ENCODE assay signal across 1 cellular context in the genomic region with DNA sequence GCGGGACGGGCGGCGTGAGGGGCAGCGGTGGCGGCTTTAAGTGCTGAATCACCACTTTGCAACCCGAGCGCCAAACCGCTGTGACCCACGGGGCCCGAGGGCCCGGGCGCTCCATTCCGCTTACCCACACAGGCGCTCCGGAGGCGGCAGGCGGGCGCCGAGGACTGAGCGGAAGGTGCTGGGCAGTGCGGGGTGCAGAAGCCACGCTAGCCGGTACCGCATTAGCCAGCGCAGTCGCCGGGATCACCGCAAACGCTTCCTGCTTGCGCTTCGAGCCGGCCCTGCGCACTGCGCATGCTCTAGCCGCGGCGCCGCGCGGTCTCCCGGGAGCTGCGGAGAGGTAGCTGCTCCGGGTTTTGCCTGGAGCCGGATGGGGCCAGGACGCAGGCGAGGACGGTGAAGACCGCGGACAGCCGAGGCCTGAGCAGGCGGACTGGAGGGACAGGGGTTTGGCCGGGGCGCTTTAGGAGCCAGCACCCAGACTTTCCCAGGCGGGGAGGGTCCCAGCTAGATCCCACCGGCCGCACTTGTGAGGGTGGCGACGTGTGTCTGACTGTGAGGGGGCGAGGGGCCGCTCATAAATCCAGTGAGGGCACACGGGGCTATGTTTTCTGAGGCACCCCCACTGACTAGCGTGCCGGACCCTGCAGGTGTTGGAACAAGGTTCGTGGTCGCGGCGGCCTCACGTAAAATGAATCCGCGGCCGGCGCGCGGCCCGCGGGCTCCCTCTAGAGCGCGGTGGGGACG.
TF ChIP-seq lines count a peak whose summit lies in the region.

Gene IDE (minus strand): TSS at position 296 of the 747 bp plus-strand sequence. CDS start 74 bp downstream, at position 222.

TF ChIP-seq in K562, 482 proteins besides CTCF, POLR2A, EP300 and RAD21 (continued from another document and continues in another):
- TF ChIP-seq TEAD4 (IDR thresholded peaks at IDR 0.05; ENCODE audit: low read length) (no peak), TEAD4 (CRISPR knock-in tag; IDR thresholded peaks at IDR 0.05; ENCODE audit: borderline replicate concordance) (no peak), ZNF518B (CRISPR knock-in tag; IDR thresholded peaks at IDR 0.05) (no peak), CBX2 (IDR thresholded peaks at IDR 0.05; ENCODE audit: insufficient read depth, low read length, poor library complexity, severe bottlenecking) (no peak), SRSF3 (IDR thresholded peaks at IDR 0.05; ENCODE audit: insufficient read depth, low read length) (no peak), CBX1 (IDR thresholded peaks at IDR 0.05; ENCODE audit: low read depth) (no peak), SMAD3 (CRISPR knock-in tag; conservative IDR thresholded peaks at IDR 0.05) (no peak), ZBTB8A (IDR thresholded peaks at IDR 0.05; ENCODE audit: partially characterized antibody) (no peak), ZKSCAN3 (CRISPR knock-in tag; IDR thresholded peaks at IDR 0.05) (no peak), E2F1 (CRISPR knock-in tag; IDR thresholded peaks at IDR 0.05) (peak; percentile 67; the same call in 1 of the 2 replicates), DPF2 (IDR thresholded peaks at IDR 0.05) (no peak), RCOR1 (IDR thresholded peaks at IDR 0.05; ENCODE audit: borderline replicate concordance in 1 of 2, low read depth in 2 of 2, low read length in 2 of 2) (no peak), POLR2G (IDR thresholded peaks at IDR 0.05; ENCODE audit: low read depth, low read length) (peak; percentile 97), RFX5 (IDR thresholded peaks at IDR 0.05; ENCODE audit: low read depth, low read length) (no peak), SPI1 (IDR thresholded peaks at IDR 0.05; ENCODE audit: borderline replicate concordance, low read depth, low read length) (no peak), HNRNPL (IDR thresholded peaks at IDR 0.05; ENCODE audit: low read depth, low read length) (0 out of 2 replicates have a peak, but pooled peaks have one; percentile 50), ESRRA (IDR thresholded peaks at IDR 0.05; ENCODE audit: borderline replicate concordance, low read depth) (peak; percentile 8; the same call in 1 of the 2 replicates), KAT2B (IDR thresholded peaks at IDR 0.05; ENCODE audit: low read depth, low read length) (no peak), PURB (CRISPR knock-in tag; IDR thresholded peaks at IDR 0.05; ENCODE audit: low read depth) (no peak), RBFOX2 (IDR thresholded peaks at IDR 0.05; ENCODE audit: low read depth, low read length) (peak; percentile 95), HMG20B (CRISPR knock-in tag; IDR thresholded peaks at IDR 0.05) (no peak), KHSRP (IDR thresholded peaks at IDR 0.05) (no peak), CEBPG (CRISPR knock-in tag; IDR thresholded peaks at IDR 0.05) (0 out of 2 replicates have a peak, but pooled peaks have one; percentile 11), CEBPG (tag; conservative IDR thresholded peaks at IDR 0.05 in 1 of 2, IDR thresholded peaks at IDR 0.05 in 1 of 2) (no peak), PTRF (tag; IDR thresholded peaks at IDR 0.05) (no peak), SREBF2 (CRISPR knock-in tag; IDR thresholded peaks at IDR 0.05) (no peak), HIVEP1 (CRISPR knock-in tag; IDR thresholded peaks at IDR 0.05) (no peak), ZNF699 (CRISPR knock-in tag; IDR thresholded peaks at IDR 0.05; ENCODE audit: insufficient replicate concordance) (no peak), CCNT2 (IDR thresholded peaks at IDR 0.05; ENCODE audit: borderline replicate concordance, extremely low read depth, insufficient read length, low read depth, low read length) (peak; percentile 37), PYGO2 (tag; IDR thresholded peaks at IDR 0.05) (no peak), HES1 (IDR thresholded peaks at IDR 0.05; ENCODE audit: low read depth) (no peak), SMAD1 (IDR thresholded peaks at IDR 0.05; ENCODE audit: low read depth, low read length, partially characterized antibody) (no peak)
- TF ChIP-seq, protein P1, sequence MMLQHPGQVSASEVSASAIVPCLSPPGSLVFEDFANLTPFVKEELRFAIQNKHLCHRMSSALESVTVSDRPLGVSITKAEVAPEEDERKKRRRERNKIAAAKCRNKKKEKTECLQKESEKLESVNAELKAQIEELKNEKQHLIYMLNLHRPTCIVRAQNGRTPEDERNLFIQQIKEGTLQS (IDR thresholded peaks at IDR 0.05): no peak; the same call in 1 of the 2 replicates
- TF ChIP-seq, protein P1 (CRISPR knock-in tag; conservative IDR thresholded peaks at IDR 0.05): 0 out of 2 replicates have a peak, but pooled peaks have one; percentile 61
- TF ChIP-seq, protein P2, sequence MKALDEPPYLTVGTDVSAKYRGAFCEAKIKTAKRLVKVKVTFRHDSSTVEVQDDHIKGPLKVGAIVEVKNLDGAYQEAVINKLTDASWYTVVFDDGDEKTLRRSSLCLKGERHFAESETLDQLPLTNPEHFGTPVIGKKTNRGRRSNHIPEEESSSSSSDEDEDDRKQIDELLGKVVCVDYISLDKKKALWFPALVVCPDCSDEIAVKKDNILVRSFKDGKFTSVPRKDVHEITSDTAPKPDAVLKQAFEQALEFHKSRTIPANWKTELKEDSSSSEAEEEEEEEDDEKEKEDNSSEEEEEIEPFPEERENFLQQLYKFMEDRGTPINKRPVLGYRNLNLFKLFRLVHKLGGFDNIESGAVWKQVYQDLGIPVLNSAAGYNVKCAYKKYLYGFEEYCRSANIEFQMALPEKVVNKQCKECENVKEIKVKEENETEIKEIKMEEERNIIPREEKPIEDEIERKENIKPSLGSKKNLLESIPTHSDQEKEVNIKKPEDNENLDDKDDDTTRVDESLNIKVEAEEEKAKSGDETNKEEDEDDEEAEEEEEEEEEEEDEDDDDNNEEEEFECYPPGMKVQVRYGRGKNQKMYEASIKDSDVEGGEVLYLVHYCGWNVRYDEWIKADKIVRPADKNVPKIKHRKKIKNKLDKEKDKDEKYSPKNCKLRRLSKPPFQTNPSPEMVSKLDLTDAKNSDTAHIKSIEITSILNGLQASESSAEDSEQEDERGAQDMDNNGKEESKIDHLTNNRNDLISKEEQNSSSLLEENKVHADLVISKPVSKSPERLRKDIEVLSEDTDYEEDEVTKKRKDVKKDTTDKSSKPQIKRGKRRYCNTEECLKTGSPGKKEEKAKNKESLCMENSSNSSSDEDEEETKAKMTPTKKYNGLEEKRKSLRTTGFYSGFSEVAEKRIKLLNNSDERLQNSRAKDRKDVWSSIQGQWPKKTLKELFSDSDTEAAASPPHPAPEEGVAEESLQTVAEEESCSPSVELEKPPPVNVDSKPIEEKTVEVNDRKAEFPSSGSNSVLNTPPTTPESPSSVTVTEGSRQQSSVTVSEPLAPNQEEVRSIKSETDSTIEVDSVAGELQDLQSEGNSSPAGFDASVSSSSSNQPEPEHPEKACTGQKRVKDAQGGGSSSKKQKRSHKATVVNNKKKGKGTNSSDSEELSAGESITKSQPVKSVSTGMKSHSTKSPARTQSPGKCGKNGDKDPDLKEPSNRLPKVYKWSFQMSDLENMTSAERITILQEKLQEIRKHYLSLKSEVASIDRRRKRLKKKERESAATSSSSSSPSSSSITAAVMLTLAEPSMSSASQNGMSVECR (CRISPR knock-in tag; IDR thresholded peaks at IDR 0.05): peak; percentile 21; the same call in 1 of the 2 replicates
- TF ChIP-seq, protein P3, sequence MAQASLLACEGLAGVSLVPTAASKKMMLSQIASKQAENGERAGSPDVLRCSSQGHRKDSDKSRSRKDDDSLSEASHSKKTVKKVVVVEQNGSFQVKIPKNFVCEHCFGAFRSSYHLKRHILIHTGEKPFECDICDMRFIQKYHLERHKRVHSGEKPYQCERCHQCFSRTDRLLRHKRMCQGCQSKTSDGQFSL (CRISPR knock-in tag; IDR thresholded peaks at IDR 0.05): 0 out of 2 replicates have a peak, but pooled peaks have one; percentile 69
- TF ChIP-seq, protein P3 (tag; IDR thresholded peaks at IDR 0.05): no peak; a peak in 1 of 4 replicates
- TF ChIP-seq, protein P4, sequence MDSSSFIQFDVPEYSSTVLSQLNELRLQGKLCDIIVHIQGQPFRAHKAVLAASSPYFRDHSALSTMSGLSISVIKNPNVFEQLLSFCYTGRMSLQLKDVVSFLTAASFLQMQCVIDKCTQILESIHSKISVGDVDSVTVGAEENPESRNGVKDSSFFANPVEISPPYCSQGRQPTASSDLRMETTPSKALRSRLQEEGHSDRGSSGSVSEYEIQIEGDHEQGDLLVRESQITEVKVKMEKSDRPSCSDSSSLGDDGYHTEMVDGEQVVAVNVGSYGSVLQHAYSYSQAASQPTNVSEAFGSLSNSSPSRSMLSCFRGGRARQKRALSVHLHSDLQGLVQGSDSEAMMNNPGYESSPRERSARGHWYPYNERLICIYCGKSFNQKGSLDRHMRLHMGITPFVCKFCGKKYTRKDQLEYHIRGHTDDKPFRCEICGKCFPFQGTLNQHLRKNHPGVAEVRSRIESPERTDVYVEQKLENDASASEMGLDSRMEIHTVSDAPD (CRISPR knock-in tag; IDR thresholded peaks at IDR 0.05): no peak
- TF ChIP-seq, protein P5, sequence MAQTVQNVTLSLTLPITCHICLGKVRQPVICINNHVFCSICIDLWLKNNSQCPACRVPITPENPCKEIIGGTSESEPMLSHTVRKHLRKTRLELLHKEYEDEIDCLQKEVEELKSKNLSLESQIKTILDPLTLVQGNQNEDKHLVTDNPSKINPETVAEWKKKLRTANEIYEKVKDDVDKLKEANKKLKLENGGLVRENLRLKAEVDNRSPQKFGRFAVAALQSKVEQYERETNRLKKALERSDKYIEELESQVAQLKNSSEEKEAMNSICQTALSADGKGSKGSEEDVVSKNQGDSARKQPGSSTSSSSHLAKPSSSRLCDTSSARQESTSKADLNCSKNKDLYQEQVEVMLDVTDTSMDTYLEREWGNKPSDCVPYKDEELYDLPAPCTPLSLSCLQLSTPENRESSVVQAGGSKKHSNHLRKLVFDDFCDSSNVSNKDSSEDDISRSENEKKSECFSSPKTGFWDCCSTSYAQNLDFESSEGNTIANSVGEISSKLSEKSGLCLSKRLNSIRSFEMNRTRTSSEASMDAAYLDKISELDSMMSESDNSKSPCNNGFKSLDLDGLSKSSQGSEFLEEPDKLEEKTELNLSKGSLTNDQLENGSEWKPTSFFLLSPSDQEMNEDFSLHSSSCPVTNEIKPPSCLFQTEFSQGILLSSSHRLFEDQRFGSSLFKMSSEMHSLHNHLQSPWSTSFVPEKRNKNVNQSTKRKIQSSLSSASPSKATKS (CRISPR knock-in tag; IDR thresholded peaks at IDR 0.05): no peak
- TF ChIP-seq, protein P6, sequence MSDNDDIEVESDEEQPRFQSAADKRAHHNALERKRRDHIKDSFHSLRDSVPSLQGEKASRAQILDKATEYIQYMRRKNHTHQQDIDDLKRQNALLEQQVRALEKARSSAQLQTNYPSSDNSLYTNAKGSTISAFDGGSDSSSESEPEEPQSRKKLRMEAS (CRISPR knock-in tag; IDR thresholded peaks at IDR 0.05): peak; percentile 70
- TF ChIP-seq, protein P7, sequence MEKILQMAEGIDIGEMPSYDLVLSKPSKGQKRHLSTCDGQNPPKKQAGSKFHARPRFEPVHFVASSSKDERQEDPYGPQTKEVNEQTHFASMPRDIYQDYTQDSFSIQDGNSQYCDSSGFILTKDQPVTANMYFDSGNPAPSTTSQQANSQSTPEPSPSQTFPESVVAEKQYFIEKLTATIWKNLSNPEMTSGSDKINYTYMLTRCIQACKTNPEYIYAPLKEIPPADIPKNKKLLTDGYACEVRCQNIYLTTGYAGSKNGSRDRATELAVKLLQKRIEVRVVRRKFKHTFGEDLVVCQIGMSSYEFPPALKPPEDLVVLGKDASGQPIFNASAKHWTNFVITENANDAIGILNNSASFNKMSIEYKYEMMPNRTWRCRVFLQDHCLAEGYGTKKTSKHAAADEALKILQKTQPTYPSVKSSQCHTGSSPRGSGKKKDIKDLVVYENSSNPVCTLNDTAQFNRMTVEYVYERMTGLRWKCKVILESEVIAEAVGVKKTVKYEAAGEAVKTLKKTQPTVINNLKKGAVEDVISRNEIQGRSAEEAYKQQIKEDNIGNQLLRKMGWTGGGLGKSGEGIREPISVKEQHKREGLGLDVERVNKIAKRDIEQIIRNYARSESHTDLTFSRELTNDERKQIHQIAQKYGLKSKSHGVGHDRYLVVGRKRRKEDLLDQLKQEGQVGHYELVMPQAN (IDR thresholded peaks at IDR 0.05; ENCODE audit: borderline replicate concordance): no peak; the same call in 1 of the 2 replicates
